ENCODE assay signal across 1 cellular context in genomic region chr7:18558910-18559309, GRCh38.
TF ChIP-seq lines count a peak whose summit lies in the region.

No MANE protein-coding gene starts in this region.

TF ChIP-seq in IMR-90, 13 proteins besides CTCF, POLR2A, EP300 and RAD21:
- TF ChIP-seq BHLHE40 (IDR thresholded peaks at IDR 0.05; ENCODE audit: low read depth, low read length) (no peak), USF2 (IDR thresholded peaks at IDR 0.05; ENCODE audit: low read depth, low read length) (no peak), SMC3 (IDR thresholded peaks at IDR 0.05; ENCODE audit: low read depth, low read length) (no peak), CEBPB (IDR thresholded peaks at IDR 0.05; ENCODE audit: low read depth, low read length) (no peak), FOS (IDR thresholded peaks at IDR 0.05; ENCODE audit: low read depth, low read length) (no peak), ELK1 (IDR thresholded peaks at IDR 0.05; ENCODE audit: borderline replicate concordance, low read depth, low read length) (no peak), MAZ (IDR thresholded peaks at IDR 0.05; ENCODE audit: borderline replicate concordance, low read depth, low read length) (no peak), CHD1 (IDR thresholded peaks at IDR 0.05; ENCODE audit: low read depth, low read length) (no peak), MAFK (IDR thresholded peaks at IDR 0.05; ENCODE audit: low read depth, low read length) (no peak), RCOR1 (IDR thresholded peaks at IDR 0.05; ENCODE audit: insufficient replicate concordance, low read length) (no peak), RFX5 (IDR thresholded peaks at IDR 0.05; ENCODE audit: low read depth, low read length) (no peak)
TF ChIP-seq in IMR-90: peak in this region for 0.
